Comparison of ENCODE assay signal across 10 cellular contexts in genomic region chr2:144454466-144455287, GRCh38.
DNase-seq lines count a peak whose midpoint lies in the region; ATAC-seq and TF ChIP-seq lines count a peak whose summit lies in the region.
"Had no signal": no experiment of that assay in that cellular context is flagged by ENCODE, and none has a peak within 500 bp of the region (broad histone marks: within the 10 kb centered on the region; RNA-seq: fewer than 3 reads in every experiment).

No MANE protein-coding gene starts in this region.

- intact Hi-C loops in dendritic cell treated with granulocyte-macrophage colony-stimulating factor and Interleukin-4, amounts not matched to agents 40 ng/mL and 50 ng/mL, for 4 days (cut with micrococcal nuclease), result no loop called here

- H3K27ac Mint-ChIP-seq in dendritic cell treated with granulocyte-macrophage colony-stimulating factor and Interleukin-4, amounts not matched to agents 40 ng/mL and 50 ng/mL, for 4 days, result peak overlapping the region; percentile 76

- H3K4me3 ChIP-seq in smooth muscle cell, result no peak overlapping the region

- no peaks in the 10 kb centered on the region for H3K27me3 ChIP-seq in smooth muscle cell (ENCODE audit: low read depth)

- H3K79me2 ChIP-seq in smooth muscle cell (ENCODE audit: low read depth), result peaks cover 98% of the 10 kb centered on the region

- WGBS in smooth muscle cell (ENCODE audit: low lambda C conversion rate), result 55% methylated on average over 8 of the region's 8 CpGs

- H3K36me3 Mint-ChIP-seq in dendritic cell treated with granulocyte-macrophage colony-stimulating factor and Interleukin-4, amounts not matched to agents 40 ng/mL and 50 ng/mL, for 4 days (ENCODE audit: low read depth), result peaks cover 95% of the 10 kb centered on the region

- H3K36me3 ChIP-seq in smooth muscle cell (ENCODE audit: low read depth), result no peaks in the 10 kb centered on the region

- H3K9me3 ChIP-seq in smooth muscle cell (replicated peaks; ENCODE audit: low read depth), result no peaks in the 10 kb centered on the region

- peaks cover 19% of the 10 kb centered on the region for H3F3A ChIP-seq in smooth muscle cell (ENCODE audit: low read depth)

- no peak overlapping the region for H3K4me3 Mint-ChIP-seq in dendritic cell treated with granulocyte-macrophage colony-stimulating factor and Interleukin-4, amounts not matched to agents 40 ng/mL and 50 ng/mL, for 4 days

- ATAC-seq in HG02981 (IDR thresholded peaks at IDR 0.05; ENCODE audit: unreplicated experiment) (peak; percentile 61), HG03196 (IDR thresholded peaks at IDR 0.05; ENCODE audit: unreplicated experiment) (no peak)

- H4K20me1 ChIP-seq in smooth muscle cell (ENCODE audit: low read depth), result peaks cover 42% of the 10 kb centered on the region

- peak overlapping the region; percentile 97 for H3K27ac ChIP-seq in smooth muscle cell (ENCODE audit: low read depth)
- H3K27ac ChIP-seq: 22Rv1 had no signal

- DNase-seq in NCI-H2227 treated with DMSO at 0.1 percent for 48 hours (lab: John Stamatoyannopoulos, UW), result peak; percentile 20
- DNase-seq in NCI-H2227 (lab: John Stamatoyannopoulos, UW; ENCODE audit: unreplicated experiment), result no peak
- DNase-seq in smooth muscle cell (lab: John Stamatoyannopoulos, UW; ENCODE audit: unreplicated experiment), result no peak
- no peak for DNase-seq in medulla oblongata (ENCODE audit: extremely low spot score)
- no peak for DNase-seq in NCI-H82 treated with DMSO at 0.1 percent for 48 hours (lab: John Stamatoyannopoulos, UW; ENCODE audit: unreplicated experiment)
- DNase-seq: occipital lobe had no signal

- H3K4me1 ChIP-seq in smooth muscle cell (ENCODE audit: low read depth), result peaks cover 76% of the 10 kb centered on the region

- H3K27me3 Mint-ChIP-seq in dendritic cell treated with granulocyte-macrophage colony-stimulating factor and Interleukin-4, amounts not matched to agents 40 ng/mL and 50 ng/mL, for 4 days, result no peaks in the 10 kb centered on the region

- no peak for TF ChIP-seq CTCF in smooth muscle cell (IDR thresholded peaks at IDR 0.05; ENCODE audit: borderline replicate concordance, insufficient read depth, poor library complexity, severe bottlenecking)

- no peaks in the 10 kb centered on the region for H3K9me3 Mint-ChIP-seq in dendritic cell treated with granulocyte-macrophage colony-stimulating factor and Interleukin-4, amounts not matched to agents 40 ng/mL and 50 ng/mL, for 4 days

- peaks cover 79% of the 10 kb centered on the region for H3K4me1 Mint-ChIP-seq in dendritic cell treated with granulocyte-macrophage colony-stimulating factor and Interleukin-4, amounts not matched to agents 40 ng/mL and 50 ng/mL, for 4 days (ENCODE audit: low read depth)

- peak overlapping the region; percentile 75 for H3K9ac ChIP-seq in smooth muscle cell (ENCODE audit: low read depth)

- H3K4me2 ChIP-seq in smooth muscle cell, result peak overlapping the region; percentile 80

- no peak overlapping the region for H2AFZ ChIP-seq in smooth muscle cell (ENCODE audit: low read depth)
